16 cellular contexts compared by ENCODE assay signal in the genomic region with DNA sequence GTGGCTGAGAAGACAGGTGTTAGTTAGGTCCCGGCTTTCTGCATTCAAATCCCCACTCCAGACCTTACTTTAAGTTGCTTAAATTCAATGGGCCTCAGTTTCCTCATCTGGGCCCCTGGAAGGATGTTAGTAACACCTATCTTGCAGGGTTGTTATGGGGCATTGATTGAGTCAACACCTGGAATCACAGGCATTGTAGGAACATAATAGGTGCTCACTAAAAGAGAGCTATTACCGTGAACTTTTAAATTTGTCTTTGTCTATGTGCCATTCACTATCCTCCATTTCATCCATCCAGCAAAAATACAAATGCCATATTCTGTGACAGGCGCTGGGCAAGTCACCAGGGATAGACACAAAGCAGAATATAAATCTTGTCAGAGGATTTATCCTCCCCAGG. TPM values are rescaled to one million over a fixed set of nuclear protein-coding genes. Genes with fewer than 3 reads are reported as not detected.
A peak's percentile ranks its signal among the peaks of the same experiment; 100 is the strongest.
DNase-seq lines count a peak whose midpoint lies in the region; ATAC-seq and TF ChIP-seq lines count a peak whose summit lies in the region.
"Had no signal": no experiment of that assay in that cellular context is flagged by ENCODE, and none has a peak within 500 bp of the region (broad histone marks: within the 10 kb centered on the region; RNA-seq: fewer than 3 reads in every experiment).

No MANE protein-coding gene starts in this region.

- H3K27me3 Mint-ChIP-seq in MCF 10A (ENCODE audit: insufficient read depth, unreplicated experiment), result no peaks in the 10 kb centered on the region
- H3K27me3 Mint-ChIP-seq: stimulated activated naive CD8-positive, alpha-beta T cell treated with anti-CD3 and anti-CD28 coated beads, Interleukin-15, Interleukin-2, amounts not matched to agents 100 ng/mL and 50 ng/mL, for 24 hours had no signal

- POLR2A ChIA-PET in MCF 10A (lab: Yijun Ruan, JAX), result interaction anchor here (0.6 to 7.1 kb wide), 21 partner anchors 10 to 607 kb away, joined by 3 to 124 read pairs (median 6); a partner anchor contains a TSS

- H3K27me3 ChIP-seq in breast epithelium (no peaks in the 10 kb centered on the region), colonic mucosa (no peaks in the 10 kb centered on the region), muscle layer of colon (ENCODE audit: control insufficient read depth in 1 of 2, insufficient read depth in 2 of 2, low read length in 2 of 2) (no peaks in the 10 kb centered on the region), tibial artery (no peaks in the 10 kb centered on the region)

- TF ChIP-seq POLR2A in breast epithelium (IDR thresholded peaks at IDR 0.05), result no peak

- no peaks in the 10 kb centered on the region for H3K9me3 Mint-ChIP-seq in MCF 10A (ENCODE audit: unreplicated experiment)
- H3K9me3 Mint-ChIP-seq: activated CD4-positive, alpha-beta memory T cell treated with anti-CD3 and anti-CD28 coated beads, Interleukin-2, amount 10 ng/mL, durations not matched to agents 7 days and 5 days; CD8-positive, alpha-beta memory T cell; IgD-negative memory B cell; neural crest cell; stimulated activated naive CD8-positive, alpha-beta T cell treated with anti-CD3 and anti-CD28 coated beads, Interleukin-15, Interleukin-2, amounts not matched to agents 100 ng/mL and 50 ng/mL, for 24 hours had no signal

- H3K4me1 ChIP-seq in breast epithelium (peaks cover 0 to 20% of the 10 kb centered on the region in 2 donors), colonic mucosa (peaks cover 3% of the 10 kb centered on the region), muscle layer of colon (ENCODE audit: insufficient read depth, low read length) (peaks cover 38% of the 10 kb centered on the region), tibial artery (peaks cover 0 to 39% (median 33%) of the 10 kb centered on the region in 4 donors)

- H3K27ac ChIP-seq in breast epithelium (peak overlapping the region; percentile 91 to 95), colonic mucosa (peak overlapping the region; percentile 43), muscle layer of colon (ENCODE audit: low read depth, low read length) (peak overlapping the region; percentile 63), tibial artery (peak overlapping the region; percentile 69 to 80)

- intact Hi-C loops in breast epithelium (cut with DNase I; ENCODE audit: low total_unique reads), result no loop called here
- intact Hi-C loops in MCF 10A (cut with micrococcal nuclease), result loop anchor here (1.0 kb wide), 1 partner anchor 35 kb away; no protein-coding TSS in a partner anchor
- intact Hi-C loops in colonic mucosa (cut with DNase I), result no loop called here
- intact Hi-C loops in tibial artery (cut with DNase I; ENCODE audit: low total_unique reads), result no loop called here

- no peak overlapping the region for H3K4me3 Mint-ChIP-seq in MCF 10A (ENCODE audit: unreplicated experiment)
- H3K4me3 Mint-ChIP-seq: activated CD4-positive, alpha-beta memory T cell treated with anti-CD3 and anti-CD28 coated beads, Interleukin-2, amount 10 ng/mL, durations not matched to agents 7 days and 5 days; CD8-positive, alpha-beta memory T cell; neural crest cell; stimulated activated naive CD8-positive, alpha-beta T cell treated with anti-CD3 and anti-CD28 coated beads, Interleukin-15, Interleukin-2, amounts not matched to agents 100 ng/mL and 50 ng/mL, for 24 hours had no signal

- H3K4me1 Mint-ChIP-seq in MCF 10A (ENCODE audit: insufficient read depth, unreplicated experiment), result peaks cover 18% of the 10 kb centered on the region
- H3K4me1 Mint-ChIP-seq: neural crest cell had no signal

- H3K36me3 ChIP-seq in breast epithelium (no peaks in the 10 kb centered on the region), colonic mucosa (no peaks in the 10 kb centered on the region), muscle layer of colon (ENCODE audit: insufficient read depth, low read length) (no peaks in the 10 kb centered on the region), tibial artery (no peaks in the 10 kb centered on the region)
- H3K36me3 ChIP-seq: HAP-1 had no signal

- no peak overlapping the region for H3K4me3 ChIP-seq in breast epithelium
- H3K4me3 ChIP-seq in colonic mucosa, result no peak overlapping the region
- H3K4me3 ChIP-seq in muscle layer of colon (ENCODE audit: low read depth in 1 of 2, low read length in 2 of 2), result no peak overlapping the region
- no peak overlapping the region for H3K4me3 ChIP-seq in tibial artery
- H3K4me3 ChIP-seq: GM12878, HAP-1 had no signal

- H3K9me3 ChIP-seq in breast epithelium (no peaks in the 10 kb centered on the region), colonic mucosa (no peaks in the 10 kb centered on the region), muscle layer of colon (ENCODE audit: low read length) (no peaks in the 10 kb centered on the region), tibial artery (no peaks in the 10 kb centered on the region)
- H3K9me3 ChIP-seq: HAP-1 had no signal

- no peaks in the 10 kb centered on the region for H3K36me3 Mint-ChIP-seq in MCF 10A (ENCODE audit: insufficient read depth, unreplicated experiment)
- H3K36me3 Mint-ChIP-seq: CD8-positive, alpha-beta memory T cell; IgD-negative memory B cell had no signal

- TF ChIP-seq CTCF in breast epithelium (IDR thresholded peaks at IDR 0.05), result no peak
- TF ChIP-seq CTCF in MCF 10A (IDR thresholded peaks at IDR 0.05; ENCODE audit: unreplicated experiment), result no peak
- TF ChIP-seq CTCF in colonic mucosa (IDR thresholded peaks at IDR 0.05), result no peak
- no peak for TF ChIP-seq CTCF in tibial artery (IDR thresholded peaks at IDR 0.05)

- CTCF ChIA-PET in MCF 10A (lab: Yijun Ruan, JAX), result interaction anchor here (0.5 to 34.4 kb wide), 16 partner anchors 10 to 540 kb away, joined by 3 to 1191 read pairs (median 4); a partner anchor contains a TSS

- no TSS peak for BruUV-seq in MCF 10A (replicated peaks; lab: Mats Ljungman, UMichigan)

- H3K9ac ChIP-seq in colonic mucosa (ENCODE audit: low read depth in 2 of 2, low read length in 2 of 2) (no peak overlapping the region), muscle layer of colon (ENCODE audit: low read length) (no peak overlapping the region)

- DNase-seq in breast epithelium (ENCODE audit: low spot score in 2 of 2) (no peak), MCF 10A (ENCODE audit: unreplicated experiment) (no peak), colonic mucosa (no peak), tibial artery (no peak), H4 (ENCODE audit: low spot score) (no peak), SKM-1 treated with dmso at 0.1 percent for 144 hours (lab: John Stamatoyannopoulos, UW; ENCODE audit: unreplicated experiment) (no peak)
- DNase-seq: 8988T; activated CD4-positive, alpha-beta memory T cell treated with anti-CD3 and anti-CD28 coated beads, Interleukin-2, amount 10 ng/mL, durations not matched to agents 7 days and 5 days; CD8-positive, alpha-beta memory T cell had no signal

- no peak overlapping the region for H3K27ac Mint-ChIP-seq in MCF 10A (ENCODE audit: low read depth, unreplicated experiment)
- H3K27ac Mint-ChIP-seq: activated CD4-positive, alpha-beta memory T cell treated with anti-CD3 and anti-CD28 coated beads, Interleukin-2, amount 10 ng/mL, durations not matched to agents 7 days and 5 days; CD8-positive, alpha-beta memory T cell; IgD-negative memory B cell; stimulated activated naive CD8-positive, alpha-beta T cell treated with anti-CD3 and anti-CD28 coated beads, Interleukin-15, Interleukin-2, amounts not matched to agents 100 ng/mL and 50 ng/mL, for 24 hours had no signal

- ATAC-seq in GM21529 (IDR thresholded peaks at IDR 0.05; ENCODE audit: unreplicated experiment), result no peak
- ATAC-seq: GM12878 had no signal

RNA-seq across cellular contexts. Expression of a gene that starts 10.5 kb away (rescaled TPM):
- 10 to 100 TPM; 47.4 to 69.2 (median 67.2) TPM for total RNA-seq in breast epithelium
- 142 and 178 TPM in 2 replicates for total RNA-seq in MCF 10A (2022)
- total RNA-seq in colonic mucosa, result 10 to 100 TPM; 61.4 to 71.1 TPM
- total RNA-seq in H4 (2014; rRNA removed; shearing (Covaris generic)), result 11.8 and 12.7 TPM in 2 replicates

RNA-seq across cellular contexts. Expression of a gene that starts 38.9 kb away (rescaled TPM):
- total RNA-seq in breast epithelium, result 10 to 100 TPM in 2 of 3 donors, 1 to 10 TPM in 1; 7.8 to 39.4 (median 14.1) TPM
- 45.4 and 58.5 TPM in 2 replicates for total RNA-seq in MCF 10A (2022)
- total RNA-seq in colonic mucosa, result 1 to 10 TPM in 1 of 2 donors, under 1 TPM in 1; 0.86 to 1.9 TPM
- total RNA-seq in H4 (2014; rRNA removed; shearing (Covaris generic)), result 13.4 and 19.6 TPM in 2 replicates

Comparison
In these comparisons a context has a peak if more than half of its experiments do, and no peak if none do; other contexts are left out.
1. H3K27ac ChIP-seq: peak in every context shown above with its lines; median percentile 93 in breast epithelium; 74 in tibial artery; 63 in muscle layer of colon; 43 in colonic mucosa.